Comparison of ENCODE assay signal across 8 cellular contexts in genomic region chr4:70687821-70688794, GRCh38. TPM values are rescaled to one million over a fixed set of nuclear protein-coding genes. Genes with fewer than 3 reads are reported as not detected.
DNase-seq lines count a peak whose midpoint lies in the region; ATAC-seq and TF ChIP-seq lines count a peak whose summit lies in the region.

UTP3 (plus strand) TSS chr4:70688532; CDS start chr4:70688678, 146 bp downstream.

- ATAC-seq in HG02588 (IDR thresholded peaks at IDR 0.05; ENCODE audit: unreplicated experiment): peak; percentile 92

- peak within 1 kb of the TSS; percentile 99 for H3K27ac Mint-ChIP-seq in activated naive CD8-positive, alpha-beta T cell

- peaks cover 20% of the 10 kb centered on the region for H3K36me3 Mint-ChIP-seq in activated naive CD8-positive, alpha-beta T cell

- H3K27me3 Mint-ChIP-seq in activated naive CD8-positive, alpha-beta T cell: no peaks in the 10 kb centered on the region

- H3K4me1 Mint-ChIP-seq in activated naive CD8-positive, alpha-beta T cell (ENCODE audit: low read depth): peaks cover 37% of the 10 kb centered on the region

- H4K20me1 ChIP-seq in osteoblast (ENCODE audit: insufficient read depth, low read length): peaks cover 12% of the 10 kb centered on the region

- no peaks in the 10 kb centered on the region for H3K9me3 ChIP-seq in osteoblast (ENCODE audit: low read depth, low read length)
- H3K9me3 ChIP-seq in thymus (ENCODE audit: control insufficient read depth): no peaks in the 10 kb centered on the region

- under 1% methylated on average over 70 of the region's 70 CpGs for WGBS in thymus

- H3K27ac ChIP-seq in osteoblast (ENCODE audit: low read depth, low read length) (peak within 1 kb of the TSS; percentile 97), thymus (ENCODE audit: low read depth) (peak within 1 kb of the TSS; percentile 98)

- no peaks in the 10 kb centered on the region for H3K27me3 ChIP-seq in osteoblast (ENCODE audit: insufficient read depth, low read length)
- H3K27me3 ChIP-seq in thymus (ENCODE audit: control insufficient read depth, insufficient read depth): no peaks in the 10 kb centered on the region

- H3K4me2 ChIP-seq in osteoblast (ENCODE audit: insufficient read depth, low read length): peak within 1 kb of the TSS; percentile 94

- H3K4me1 ChIP-seq in osteoblast (ENCODE audit: insufficient read depth, low read length): peaks cover 28% of the 10 kb centered on the region
- peaks cover 20% of the 10 kb centered on the region for H3K4me1 ChIP-seq in thymus (ENCODE audit: control insufficient read depth, insufficient read depth, low read length)

- H2AFZ ChIP-seq in osteoblast (ENCODE audit: low read length): peak within 1 kb of the TSS; percentile 98

- TF ChIP-seq CTCF in GM10266 (IDR thresholded peaks at IDR 0.05; ENCODE audit: control insufficient read depth, insufficient read depth, low read depth, missing control alignments) (peak; percentile 95), osteoblast (IDR thresholded peaks at IDR 0.05; ENCODE audit: extremely low read depth, low read depth, low read length) (peak; percentile 100)

- peak within 1 kb of the TSS; percentile 93 for H3K4me3 ChIP-seq in osteoblast (ENCODE audit: insufficient read depth, low read length)
- peak within 1 kb of the TSS; percentile 65 for H3K4me3 ChIP-seq in thymus (ENCODE audit: low read length)

- peaks cover 6% of the 10 kb centered on the region for H3K36me3 ChIP-seq in osteoblast (ENCODE audit: insufficient read depth, low read length)
- no peaks in the 10 kb centered on the region for H3K36me3 ChIP-seq in thymus (ENCODE audit: control insufficient read depth, insufficient read depth)

- no peaks in the 10 kb centered on the region for H3K9me3 Mint-ChIP-seq in activated naive CD8-positive, alpha-beta T cell (ENCODE audit: low read depth)

- peaks cover 39% of the 10 kb centered on the region for H3K79me2 ChIP-seq in osteoblast (ENCODE audit: insufficient read depth, low read length)

- DNase-seq in GM10266 (ENCODE audit: extremely low spot score) (peak; percentile 74), NCI-H1092 (lab: John Stamatoyannopoulos, UW) (peak; percentile 98), SKM-1 (lab: John Stamatoyannopoulos, UW; ENCODE audit: unreplicated experiment) (peak; percentile 94), glomerular visceral epithelial cell (ENCODE audit: extremely low spot score) (peak; percentile 99), osteoblast (ENCODE audit: insufficient read length, low spot score, missing footprints) (peak; percentile 91)

- peak within 1 kb of the TSS; percentile 100 for H3K4me3 Mint-ChIP-seq in activated naive CD8-positive, alpha-beta T cell

RNA-seq across cellular contexts. Expression of gene UTP3, which starts in this region (rescaled TPM):
- total RNA-seq in osteoblast: 14.5 and 15.0 TPM in 2 replicates
- polyA plus RNA-seq in thymus: 53.9 TPM

Comparison
In these comparisons a context has a peak if more than half of its experiments do, and no peak if none do; other contexts are left out.
1. Peak in every context shown above with its lines: DNase-seq, ATAC-seq, H3K4me3 ChIP-seq and H3K27ac ChIP-seq.